ENCODE assay signal across 13 cellular contexts in genomic region chr6:24874128-24874527, GRCh38.
"Had no signal": no experiment of that assay in that cellular context is flagged by ENCODE, and none has a peak within 500 bp of the region (broad histone marks: within the 10 kb centered on the region; RNA-seq: fewer than 3 reads in every experiment).

No MANE protein-coding gene starts in this region.

- H3K4me3 Mint-ChIP-seq: nephron progenitor cell; stimulated activated naive CD8-positive, alpha-beta T cell treated with anti-CD3 and anti-CD28 coated beads, Interleukin-15, amount 100 ng/mL, for 72 hours; T-helper 1 cell treated with Interleukin-12 subunit alpha and Interleukin-12 subunit beta and Interleukin-4 antibody, amounts not matched to agents 30 μg/mL and 1 μg/mL, for 36 hours had no signal

- H3K9me3 ChIP-seq: testis had no signal

- H3K36me3 ChIP-seq: cardiac muscle cell had no signal

- H3K4me3 ChIP-seq: cardiac muscle cell, testis had no signal

- H3K27ac Mint-ChIP-seq: activated T-helper 2 cell treated with anti-CD3 and anti-CD28 coated beads, Interferon-gamma antibody, Interleukin-2, Interleukin-4, amounts not matched to agents 10 μg/mL and 5 μg/mL and 100 μg/mL, durations not matched to agents 14 hours and 24 hours and 36 hours; nephron progenitor cell had no signal

- H3K27me3 ChIP-seq: cardiac muscle cell, testis had no signal

- H3K4me1 ChIP-seq: foreskin keratinocyte, testis had no signal

- DNase-seq: activated CD8-positive, alpha-beta memory T cell treated with anti-CD3 and anti-CD28 coated beads for 24 hours; foreskin keratinocyte; head of caudate nucleus; left colon; nephron progenitor cell; stimulated activated CD4-positive, alpha-beta T cell treated with anti-CD3 and anti-CD28 coated beads, Interleukin-12 subunit alpha, Interleukin-12 subunit beta, amount 100 ng/mL, for 4 hours; stimulated activated CD4-positive, alpha-beta T cell treated with anti-CD3 and anti-CD28 coated beads, Interleukin-2, amount 100 ng/mL, for 48 hours; stimulated activated naive CD8-positive, alpha-beta T cell treated with anti-CD3 and anti-CD28 coated beads, Interleukin-15, amount 100 ng/mL, for 72 hours; testis had no signal

- H3K27me3 Mint-ChIP-seq: stimulated activated naive CD8-positive, alpha-beta T cell treated with anti-CD3 and anti-CD28 coated beads, Interleukin-15, amount 100 ng/mL, for 72 hours had no signal

- ATAC-seq: foreskin keratinocyte; left colon; SK-N-SH treated with all-trans-retinoic acid at 6 μM for 48 hours; stimulated activated naive CD8-positive, alpha-beta T cell treated with anti-CD3 and anti-CD28 coated beads, Interleukin-15, amount 100 ng/mL, for 72 hours had no signal
